In the genomic region with DNA sequence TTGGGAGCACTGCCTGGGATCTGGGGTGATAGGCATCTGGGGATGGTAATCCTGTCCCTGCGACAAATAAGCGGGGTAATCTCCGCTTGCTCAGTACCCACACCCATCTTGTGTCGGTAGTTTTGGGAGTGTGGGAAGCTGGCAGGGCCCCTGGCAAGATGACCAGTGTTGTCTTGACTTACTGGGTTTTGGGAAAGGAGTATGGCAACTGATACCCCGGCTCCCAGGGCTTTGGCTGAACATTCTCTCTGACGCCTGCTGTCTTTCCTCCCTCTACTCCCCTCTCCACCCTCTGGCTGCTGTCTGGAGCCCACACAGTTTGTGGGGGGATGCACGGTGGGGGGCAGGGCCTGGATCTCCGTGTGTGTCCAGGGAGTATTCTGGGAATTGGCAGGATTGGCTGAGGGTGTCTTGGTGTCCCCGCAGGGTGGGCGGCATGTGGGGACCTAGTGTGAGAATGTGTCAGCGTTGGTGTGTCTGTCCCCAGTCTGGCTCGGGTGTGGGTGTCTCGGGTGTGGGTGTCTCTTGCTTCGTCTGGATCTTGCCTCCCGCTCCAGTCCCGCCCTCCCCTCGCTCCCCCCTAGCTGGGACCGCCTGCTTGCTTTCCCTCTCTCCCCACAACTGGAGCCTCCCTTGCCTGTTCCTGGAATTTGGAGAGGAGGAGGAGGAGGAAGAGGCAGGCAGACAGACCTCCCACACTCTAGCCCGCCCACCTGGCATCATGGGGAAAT, we compare ENCODE assay signal across 8 cellular contexts. TPM values are rescaled to one million over a fixed set of nuclear protein-coding genes. Genes with fewer than 3 reads are reported as not detected.
DNase-seq lines count a peak whose midpoint lies in the region; ATAC-seq and TF ChIP-seq lines count a peak whose summit lies in the region.

No MANE protein-coding gene starts in this region.

- no peaks in the 10 kb centered on the region; a peak in 1 of 7 replicates for H3K36me3 Mint-ChIP-seq in H9 (ENCODE audit: insufficient read depth in 1 of 3, low read depth in 3 of 3)

- no peak overlapping the region for H2BK120ac ChIP-seq in H9 (ENCODE audit: low read depth, low read length, poor library complexity, severe bottlenecking)

- no peak overlapping the region for H2BK12ac ChIP-seq in H9 (ENCODE audit: insufficient read length, low read depth, low read length)

- no peak overlapping the region; a peak in 1 of 7 replicates for H3K27ac Mint-ChIP-seq in H9

- H3K23me2 ChIP-seq in H9 (ENCODE audit: insufficient read length, low read depth, low read length, poor library complexity, severe bottlenecking), result peaks cover 26% of the 10 kb centered on the region

- no peak overlapping the region for H2BK20ac ChIP-seq in H9 (ENCODE audit: low read depth, low read length, poor library complexity, severe bottlenecking)

- no peaks in the 10 kb centered on the region for H3K79me1 ChIP-seq in H9 (ENCODE audit: insufficient read depth, low read depth, low read length, poor library complexity, severe bottlenecking)

- peaks cover 48 to 67% of the 10 kb centered on the region in 2 experiments for H3K4me1 Mint-ChIP-seq in H9

- no peak for DNase-seq in DND-41
- DNase-seq in SJCRH30, result peak; percentile 63 to 70
- peak; percentile 68 for DNase-seq in effector CD4-positive, alpha-beta T cell
- peak; percentile 50 for DNase-seq in occipital lobe (lab: John Stamatoyannopoulos, UW)
- DNase-seq in cerebellar cortex (ENCODE audit: low spot score), result no peak
- no peak for DNase-seq in KG1 (lab: John Stamatoyannopoulos, UW)
- DNase-seq in NCI-H82 (lab: John Stamatoyannopoulos, UW), result no peak
- DNase-seq in H9, result no peak

- no peak overlapping the region for H3K27ac ChIP-seq in DND-41 (ENCODE audit: low read length)
- peak overlapping the region; percentile 36; the same call in 1 of the 2 replicates for H3K27ac ChIP-seq in SJCRH30
- H3K27ac ChIP-seq in H9 (ENCODE audit: insufficient read length, low read depth, low read length), result no peak overlapping the region

- no peak overlapping the region for H3T11ph ChIP-seq in H9 (ENCODE audit: low read length)

- H3K4me2 ChIP-seq in DND-41 (ENCODE audit: insufficient read depth, low read length) (peak overlapping the region; percentile 67; the same call in 1 of the 2 replicates), H9 (ENCODE audit: insufficient read depth, insufficient read length, low read length) (no peak overlapping the region)

- no peak overlapping the region for H3K9ac ChIP-seq in DND-41 (ENCODE audit: low read depth, low read length)
- no peak overlapping the region for H3K9ac ChIP-seq in H9 (ENCODE audit: extremely low read depth, insufficient read length, low read length)

- no peak overlapping the region for H3K56ac ChIP-seq in H9 (ENCODE audit: insufficient read length, low read depth, low read length)

- no peak overlapping the region for H3K4ac ChIP-seq in H9 (ENCODE audit: low read depth, low read length)

- H4K91ac ChIP-seq in H9 (ENCODE audit: insufficient read length, low read depth, low read length), result no peak overlapping the region

- H3K79me2 ChIP-seq in DND-41 (ENCODE audit: insufficient read depth, low read length) (peaks cover 20% of the 10 kb centered on the region), H9 (ENCODE audit: insufficient read depth, low read length) (no peaks in the 10 kb centered on the region; the same call in 1 of the 2 replicates)

- H3K9me3 Mint-ChIP-seq in H9, result no peaks in the 10 kb centered on the region

- H3K18ac ChIP-seq in H9 (ENCODE audit: insufficient read length, low read depth, low read length), result no peak overlapping the region

- peak overlapping the region in 1 of 2 experiments; percentile 62; a peak in 1 of 5 replicates for H3K4me3 Mint-ChIP-seq in H9

- no peaks in the 10 kb centered on the region for H3K9me3 ChIP-seq in DND-41 (ENCODE audit: insufficient read depth, low read length, severe bottlenecking)
- no peaks in the 10 kb centered on the region for H3K9me3 ChIP-seq in SJCRH30 (replicated peaks)
- no peaks in the 10 kb centered on the region for H3K9me3 ChIP-seq in H9 (ENCODE audit: control insufficient read depth, low read depth, low read length)

- H3K4me1 ChIP-seq in DND-41 (ENCODE audit: insufficient read depth, low read length), result peaks cover 74% of the 10 kb centered on the region
- H3K4me1 ChIP-seq in SJCRH30, result peaks cover 46% of the 10 kb centered on the region
- H3K4me1 ChIP-seq in H9 (ENCODE audit: insufficient read depth, low read length), result peaks cover 8% of the 10 kb centered on the region; the same call in 1 of the 2 replicates

- no CpG with 5 or more reads among the region's 19 CpGs for WGBS in H9 (ENCODE audit: extremely low coverage, insufficient read length, low lambda C conversion rate)

- H4K20me1 ChIP-seq in DND-41 (ENCODE audit: insufficient read depth, low read length), result peaks cover 48% of the 10 kb centered on the region
- H4K20me1 ChIP-seq in H9 (ENCODE audit: control insufficient read depth, insufficient read depth, insufficient read length), result peaks cover 4% of the 10 kb centered on the region

- H2AFZ ChIP-seq in DND-41 (ENCODE audit: low read depth, low read length) (no peak overlapping the region), H9 (ENCODE audit: low read length) (no peak overlapping the region)

- no peak overlapping the region for H4K5ac ChIP-seq in H9 (ENCODE audit: insufficient read length, low read depth, low read length)

- H2BK15ac ChIP-seq in H9 (ENCODE audit: low read depth, low read length), result no peak overlapping the region

- no peak overlapping the region for H3K23ac ChIP-seq in H9 (ENCODE audit: insufficient read length, low read depth, low read length)

- no peak overlapping the region; the same call in 1 of the 2 replicates for H3K14ac ChIP-seq in H9 (ENCODE audit: insufficient read depth, low read length)

- H3K36me3 ChIP-seq in DND-41 (ENCODE audit: insufficient read depth, low read length) (no peaks in the 10 kb centered on the region), SJCRH30 (no peaks in the 10 kb centered on the region)

- peaks cover 50% of the 10 kb centered on the region for H3K27me3 Mint-ChIP-seq in H9 (ENCODE audit: low read depth)

- H4K8ac ChIP-seq in H9 (replicated peaks; ENCODE audit: insufficient read length, low read depth, low read length), result no peak overlapping the region

- H2BK5ac ChIP-seq in H9 (ENCODE audit: insufficient read length, low read length), result no peak overlapping the region

- H3K27me3 ChIP-seq in DND-41 (ENCODE audit: insufficient read depth, low read length, poor library complexity) (no peaks in the 10 kb centered on the region), SJCRH30 (no peaks in the 10 kb centered on the region), H9 (ENCODE audit: insufficient read depth, low read length) (peaks cover 5% of the 10 kb centered on the region; the same call in 1 of the 2 replicates)

- H3K4me3 ChIP-seq in DND-41 (ENCODE audit: low read depth in 1 of 2, low read length in 2 of 2), result no peak overlapping the region
- H3K4me3 ChIP-seq in SJCRH30, result peak overlapping the region; percentile 27

- TF ChIP-seq CTCF in DND-41 (IDR thresholded peaks at IDR 0.05; ENCODE audit: borderline replicate concordance, extremely low read depth, low read length, poor library complexity, severe bottlenecking), result no peak
- TF ChIP-seq CTCF in H9 (conservative IDR thresholded peaks at IDR 0.05), result no peak

- H2AK5ac ChIP-seq in H9 (ENCODE audit: insufficient read length, low read length), result no peak overlapping the region

- no peak for ATAC-seq in DND-41 (ENCODE audit: insufficient read depth, low read depth)

RNA-seq across cellular contexts. Expression of gene RARA, which starts 12.0 kb away (rescaled TPM):
- 42.3 and 43.2 TPM in 2 replicates for total RNA-seq in SJCRH30 (2014; rRNA removed; shearing (Covaris generic))
- total RNA-seq in occipital lobe (7.2 TPM), H9 (2021) (16.7 and 17.6 TPM in 2 replicates)

RNA-seq across cellular contexts. Expression of gene CDC6, which starts 33.3 kb away (rescaled TPM):
- total RNA-seq in SJCRH30 (2014; rRNA removed; shearing (Covaris generic)), result 89.3 and 97.0 TPM in 2 replicates
- 1.6 TPM for total RNA-seq in occipital lobe
- 131 and 141 TPM in 2 replicates for total RNA-seq in H9 (2021)

RNA-seq across cellular contexts. Expression of gene GJD3, which starts 43.6 kb away (rescaled TPM):
- total RNA-seq in SJCRH30 (2014; rRNA removed; shearing (Covaris generic)), result not detected in 2 replicates
- total RNA-seq in occipital lobe (0.31 TPM), H9 (2021) (not detected in 2 replicates)

Comparison
In these comparisons a context has a peak if more than half of its experiments do, and no peak if none do; other contexts are left out.
1. DNase-seq: peak in SJCRH30 (2 of 2), effector CD4-positive, alpha-beta T cell (single experiment) and occipital lobe (single experiment); none in DND-41 (single experiment), cerebellar cortex (single experiment), KG1 (single experiment), NCI-H82 (single experiment) and H9 (single experiment).
2. RNA of gene CDC6, which starts 33.3 kb away (total RNA-seq): 131 to 141 TPM in H9 and 89.3 to 97.0 TPM in SJCRH30; 1.6 TPM in occipital lobe (single experiment); every median in the first group is over 10 times any median in the second.